In genomic region chrX:33190016-33190415, GRCh38 we compare ENCODE assay signal across 12 cellular contexts.
"Had no signal": no experiment of that assay in that cellular context is flagged by ENCODE, and none has a peak within 500 bp of the region (broad histone marks: within the 10 kb centered on the region; RNA-seq: fewer than 3 reads in every experiment).

No MANE protein-coding gene starts in this region.

- ATAC-seq: esophagus mucosa; sciatic nerve; stimulated activated effector memory CD8-positive, alpha-beta T cell treated with anti-CD3 and anti-CD28 coated beads, Interleukin-12 subunit alpha, Interleukin-12 subunit beta, amount 100 ng/mL, for 72 hours; T-helper 17 cell had no signal

- H3K9me3 ChIP-seq: thoracic aorta had no signal

- H3K36me3 ChIP-seq: thoracic aorta had no signal

- H3K4me3 ChIP-seq: thoracic aorta had no signal

- DNase-seq: activated CD4-positive, alpha-beta T cell treated with anti-CD3 and anti-CD28 coated beads for 4 hours; activated CD8-positive, alpha-beta memory T cell treated with anti-CD3 and anti-CD28 coated beads, Interleukin-2, amount 50 U/mL, for 48 hours; activated naive CD8-positive, alpha-beta T cell treated with anti-CD3 and anti-CD28 coated beads, Interleukin-2, amount 10 ng/mL, durations not matched to agents 7 days and 5 days; anterior cingulate cortex; foreskin fibroblast; glutamatergic neuron; nephron progenitor cell; T-helper 17 cell had no signal
